In genomic region chr6:131781717-131782116, GRCh38 we compare ENCODE assay signal across 23 cellular contexts.
"Had no signal": no experiment of that assay in that cellular context is flagged by ENCODE, and none has a peak within 500 bp of the region (broad histone marks: within the 10 kb centered on the region; RNA-seq: fewer than 3 reads in every experiment).

No MANE protein-coding gene starts in this region.

- H3K9me3 Mint-ChIP-seq: effector memory CD8-positive, alpha-beta T cell; endodermal cell; mesothelial cell of epicardium had no signal

- H3K4me3 Mint-ChIP-seq: dendritic cell treated with granulocyte-macrophage colony-stimulating factor and Interleukin-4, amounts not matched to agents 40 ng/mL and 50 ng/mL, for 4 days; effector memory CD8-positive, alpha-beta T cell; endodermal cell; mesothelial cell of epicardium had no signal

- H3K36me3 Mint-ChIP-seq: mesothelial cell of epicardium had no signal

- H3K4me1 Mint-ChIP-seq: endodermal cell had no signal

- H3K27me3 Mint-ChIP-seq: dendritic cell treated with granulocyte-macrophage colony-stimulating factor and Interleukin-4, amounts not matched to agents 40 ng/mL and 50 ng/mL, for 4 days had no signal

- ATAC-seq: effector memory CD8-positive, alpha-beta T cell; esophagus mucosa; gastrocnemius medialis; heart right ventricle; left cardiac atrium; left lung; left ventricle myocardium superior; lower lobe of right lung; mucosa of descending colon had no signal

- H3K27ac Mint-ChIP-seq: dendritic cell treated with granulocyte-macrophage colony-stimulating factor and Interleukin-4, amounts not matched to agents 40 ng/mL and 50 ng/mL, for 4 days; effector memory CD8-positive, alpha-beta T cell; endodermal cell; mesothelial cell of epicardium had no signal

- DNase-seq: colonic mucosa; cortex of kidney; effector CD8-positive, alpha-beta T cell; effector memory CD8-positive, alpha-beta T cell; endodermal cell; erythroblast; esophagus squamous epithelium; foreskin fibroblast; foreskin melanocyte; gastrocnemius medialis; glutamatergic neuron; head of caudate nucleus; heart right ventricle; hippocampal formation; left cardiac atrium; left lung; left ventricle myocardium superior; lower lobe of right lung; mesenchymal stem cell; mucosa of descending colon had no signal
